Comparison of ENCODE assay signal across 34 cellular contexts in genomic region chr1:41719128-41719527, GRCh38.
"Had no signal": no experiment of that assay in that cellular context is flagged by ENCODE, and none has a peak within 500 bp of the region (broad histone marks: within the 10 kb centered on the region; RNA-seq: fewer than 3 reads in every experiment).

No MANE protein-coding gene starts in this region.

- H3K4me3 ChIP-seq: ascending aorta, cardiac muscle cell, colonic mucosa, dorsolateral prefrontal cortex, gastrocnemius medialis, hepatocyte, left ventricle myocardium inferior, lung, ovary, skin epidermis, tibial nerve had no signal

- H3K36me3 Mint-ChIP-seq: activated naive CD8-positive, alpha-beta T cell treated with anti-CD3 and anti-CD28 coated beads, Interleukin-2, amount 10 ng/mL, durations not matched to agents 7 days and 5 days; brain had no signal

- H3K36me3 ChIP-seq: ascending aorta, cardiac muscle cell, colonic mucosa, gastrocnemius medialis, left ventricle myocardium inferior, neutrophil, ovary, tibial nerve had no signal

- H3K4me2 ChIP-seq: hepatocyte had no signal

- H3K27ac Mint-ChIP-seq: activated naive CD4-positive, alpha-beta T cell treated with anti-CD3 and anti-CD28 coated beads for 36 hours; activated naive CD8-positive, alpha-beta T cell treated with anti-CD3 and anti-CD28 coated beads, Interleukin-2, amount 10 ng/mL, durations not matched to agents 7 days and 5 days; nephron progenitor cell; progenitor cell of endocrine pancreas; T-helper 2 cell treated with Interferon-gamma antibody and Interleukin-4, amounts not matched to agents 5 μg/mL and 100 μg/mL, for 36 hours had no signal

- DNase-seq: activated CD4-positive, alpha-beta T cell treated with anti-CD3 and anti-CD28 coated beads for 48 hours; activated CD4-positive, alpha-beta T cell treated with anti-CD3 and anti-CD28 coated beads, Interleukin-2, amount 50 U/mL, for 48 hours; activated CD8-positive, alpha-beta memory T cell treated with anti-CD3 and anti-CD28 coated beads for 24 hours; activated CD8-positive, alpha-beta memory T cell treated with anti-CD3 and anti-CD28 coated beads, Interleukin-2, amount 50 U/mL, for 4 hours; activated effector memory CD4-positive, alpha-beta T cell treated with anti-CD3 and anti-CD28 coated beads, Interleukin-2, amount 50 U/mL, for 16 hours; activated naive CD4-positive, alpha-beta T cell treated with anti-CD3 and anti-CD28 coated beads for 36 hours; activated naive CD8-positive, alpha-beta T cell treated with anti-CD3 and anti-CD28 coated beads, Interleukin-2, amount 10 ng/mL, durations not matched to agents 7 days and 5 days; activated T-cell treated with anti-CD3 and anti-CD28 coated beads, Interleukin-2, amount 50 U/mL, for 1 hour; cerebellar nuclear complex; colonic mucosa; dorsolateral prefrontal cortex; effector memory CD4-positive, alpha-beta T cell; gastrocnemius medialis; islet precursor cell; left ventricle myocardium inferior; nephron progenitor cell; stimulated activated CD4-positive, alpha-beta T cell treated with anti-CD3 and anti-CD28 coated beads, Interleukin-12 subunit alpha, Interleukin-12 subunit beta, amount 100 ng/mL, for 4 hours; stimulated activated CD4-positive, alpha-beta T cell treated with anti-CD3 and anti-CD28 coated beads, Interleukin-4, amount 100 ng/mL, for 24 hours; stimulated activated CD8-positive, alpha-beta memory T cell treated with anti-CD3 and anti-CD28 coated beads, Interleukin-4, amount 100 ng/mL, for 48 hours; stimulated activated naive CD4-positive, alpha-beta T cell treated with Interleukin-2 at 50 U/mL for 16 hours had no signal

- H3K27ac ChIP-seq: ascending aorta, cardiac muscle cell, colonic mucosa, dorsolateral prefrontal cortex, gastrocnemius medialis, hepatocyte, left ventricle myocardium inferior, neutrophil, ovary, skin epidermis, tibial nerve had no signal

- H3K27me3 Mint-ChIP-seq: activated naive CD8-positive, alpha-beta T cell treated with anti-CD3 and anti-CD28 coated beads, Interleukin-2, amount 10 ng/mL, durations not matched to agents 7 days and 5 days had no signal

- H3K4me3 Mint-ChIP-seq: activated naive CD4-positive, alpha-beta T cell treated with anti-CD3 and anti-CD28 coated beads for 36 hours; activated naive CD8-positive, alpha-beta T cell treated with anti-CD3 and anti-CD28 coated beads, Interleukin-2, amount 10 ng/mL, durations not matched to agents 7 days and 5 days; activated T-helper 1 cell treated with anti-CD3 and anti-CD28 coated beads, Interleukin-12 subunit alpha, Interleukin-12 subunit beta, Interleukin-2, Interleukin-4 antibody, amounts not matched to agents 30 ng/mL and 10 ng/mL and 1 ng/mL, durations not matched to agents 14 hours and 24 hours and 36 hours; brain; nephron progenitor cell; T-helper 2 cell treated with Interferon-gamma antibody and Interleukin-4, amounts not matched to agents 5 μg/mL and 100 μg/mL, for 36 hours had no signal

- H2AFZ ChIP-seq: hepatocyte had no signal

- H3K27me3 ChIP-seq: ascending aorta, cardiac muscle cell, colonic mucosa, dorsolateral prefrontal cortex, gastrocnemius medialis, hepatocyte, neutrophil, ovary, tibial nerve had no signal

- H3K4me1 ChIP-seq: ascending aorta, colonic mucosa had no signal

- H3K9me3 ChIP-seq: ascending aorta, colonic mucosa, gastrocnemius medialis, left ventricle myocardium inferior, neutrophil, ovary, tibial nerve had no signal

- H3K9me3 Mint-ChIP-seq: activated naive CD4-positive, alpha-beta T cell treated with anti-CD3 and anti-CD28 coated beads for 36 hours; activated naive CD8-positive, alpha-beta T cell treated with anti-CD3 and anti-CD28 coated beads, Interleukin-2, amount 10 ng/mL, durations not matched to agents 7 days and 5 days; activated T-helper 1 cell treated with anti-CD3 and anti-CD28 coated beads, Interleukin-12 subunit alpha, Interleukin-12 subunit beta, Interleukin-2, Interleukin-4 antibody, amounts not matched to agents 30 ng/mL and 10 ng/mL and 1 ng/mL, durations not matched to agents 14 hours and 24 hours and 36 hours; nephron progenitor cell; T-helper 2 cell treated with Interferon-gamma antibody and Interleukin-4, amounts not matched to agents 5 μg/mL and 100 μg/mL, for 36 hours had no signal

- ATAC-seq: activated CD4-positive, CD25-positive, alpha-beta regulatory T cell treated with anti-CD3 and anti-CD28 coated beads, Interleukin-2, amount 50 U/mL, for 24 hours; gastrocnemius medialis; sciatic nerve had no signal

- H3K79me2 ChIP-seq: hepatocyte had no signal
